In the genomic region with DNA sequence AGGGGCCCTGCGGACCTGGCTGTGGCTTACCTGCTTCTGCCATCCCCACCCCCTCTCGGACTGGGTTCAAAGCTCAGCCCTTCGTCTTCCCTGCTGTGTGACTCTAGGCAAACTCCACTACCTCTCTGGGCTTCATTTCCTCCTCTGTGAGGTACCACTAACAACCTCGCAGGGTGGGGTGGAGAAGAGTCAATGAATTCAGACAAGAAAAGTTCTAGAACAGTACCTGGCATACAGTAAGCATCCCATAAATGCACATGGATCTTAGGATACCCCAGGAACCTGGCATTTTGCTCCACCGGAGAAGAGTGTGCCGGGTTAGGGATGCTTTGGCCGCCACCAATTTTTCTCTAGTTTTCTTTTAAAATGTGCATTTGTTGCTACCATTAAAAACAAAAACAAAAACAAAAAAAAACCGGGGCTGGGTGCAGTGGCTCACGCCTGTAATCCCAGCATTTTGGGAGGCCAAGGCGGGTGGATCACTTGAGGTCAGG, we compare ENCODE assay signal across 20 cellular contexts. TPM values are rescaled to one million over a fixed set of nuclear protein-coding genes. Genes with fewer than 3 reads are reported as not detected.
DNase-seq lines count a peak whose midpoint lies in the region; ATAC-seq, FAIRE-seq and TF ChIP-seq lines count a peak whose summit lies in the region.
"Had no signal": no experiment of that assay in that cellular context is flagged by ENCODE, and none has a peak within 500 bp of the region (broad histone marks: within the 10 kb centered on the region; RNA-seq: fewer than 3 reads in every experiment).

No MANE protein-coding gene starts in this region.

- ATAC-seq in CD4-positive, CD25-positive, alpha-beta regulatory T cell (ENCODE audit: low read depth in 2 of 2) = no peak
- no peak for ATAC-seq in DND-41 (ENCODE audit: insufficient read depth, low read depth)

- no peak for TF ChIP-seq POLR2A in H54 (IDR thresholded peaks at IDR 0.05; ENCODE audit: low read depth, low read length)

- peaks cover 60% of the 10 kb centered on the region for H3K36me3 ChIP-seq in CD4-positive, CD25-positive, alpha-beta regulatory T cell (ENCODE audit: control insufficient read depth, insufficient read depth, low read length)
- H3K36me3 ChIP-seq in DND-41 (ENCODE audit: insufficient read depth, low read length) (peaks cover 75% of the 10 kb centered on the region), rectal smooth muscle tissue (ENCODE audit: control insufficient read depth, insufficient read depth, low read length) (peaks cover 36% of the 10 kb centered on the region)
- H3K36me3 ChIP-seq in effector memory CD4-positive, alpha-beta T cell (ENCODE audit: control insufficient read depth, insufficient read depth, low read length) = peaks cover 63% of the 10 kb centered on the region

- peak overlapping the region; percentile 86 for H3K4me3 ChIP-seq in CD4-positive, CD25-positive, alpha-beta regulatory T cell (ENCODE audit: low read depth, low read length)
- H3K4me3 ChIP-seq in DND-41 (ENCODE audit: low read depth in 1 of 2, low read length in 2 of 2) (no peak overlapping the region), rectal smooth muscle tissue (ENCODE audit: low read length) (no peak overlapping the region)
- H3K4me3 ChIP-seq in effector memory CD4-positive, alpha-beta T cell (ENCODE audit: insufficient read depth, low read depth, low read length, poor library complexity, severe bottlenecking) = no peak overlapping the region
- H3K4me3 ChIP-seq: thyroid gland had no signal

- TF ChIP-seq CTCF in DND-41 (IDR thresholded peaks at IDR 0.05; ENCODE audit: borderline replicate concordance, extremely low read depth, low read length, poor library complexity, severe bottlenecking) = no peak
- TF ChIP-seq CTCF in osteocyte (IDR thresholded peaks at IDR 0.05) = no peak

- H3K9ac ChIP-seq in DND-41 (ENCODE audit: low read depth, low read length) = peak overlapping the region; percentile 99; the same call in 1 of the 2 replicates
- no peak overlapping the region for H3K9ac ChIP-seq in rectal smooth muscle tissue (ENCODE audit: low read length)

- no peak overlapping the region for H3K27ac ChIP-seq in CD4-positive, CD25-positive, alpha-beta regulatory T cell (ENCODE audit: insufficient read depth, low read length, poor library complexity, severe bottlenecking)
- no peak overlapping the region for H3K27ac ChIP-seq in DND-41 (ENCODE audit: low read length)
- H3K27ac ChIP-seq in effector memory CD4-positive, alpha-beta T cell (ENCODE audit: insufficient read depth, low read length, poor library complexity, severe bottlenecking) = peak overlapping the region; percentile 2
- H3K27ac ChIP-seq in rectal smooth muscle tissue (ENCODE audit: low read depth, low read length) = peak overlapping the region; percentile 47

- H3K4me2 ChIP-seq in DND-41 (ENCODE audit: insufficient read depth, low read length) = peak overlapping the region; percentile 14; the same call in 1 of the 2 replicates

- no peak for FAIRE-seq in H54 (lab: Jason Lieb, UNC)
- FAIRE-seq: endometrium, frontal cortex, G401.6 had no signal

- H3K79me2 ChIP-seq in DND-41 (ENCODE audit: insufficient read depth, low read length) = peaks cover 62% of the 10 kb centered on the region

- H3K27me3 ChIP-seq in CD4-positive, CD25-positive, alpha-beta regulatory T cell (ENCODE audit: control insufficient read depth, insufficient read depth, low read length) = no peaks in the 10 kb centered on the region
- H3K27me3 ChIP-seq in DND-41 (ENCODE audit: insufficient read depth, low read length, poor library complexity) (no peaks in the 10 kb centered on the region), rectal smooth muscle tissue (ENCODE audit: control insufficient read depth, insufficient read depth, low read length) (no peaks in the 10 kb centered on the region)
- no peaks in the 10 kb centered on the region for H3K27me3 ChIP-seq in effector memory CD4-positive, alpha-beta T cell (replicated peaks; ENCODE audit: control insufficient read depth, insufficient read depth, low read length, poor library complexity, severe bottlenecking)
- H3K27me3 ChIP-seq: thyroid gland had no signal

- H3K36me3 Mint-ChIP-seq in CD4-positive, CD25-positive, alpha-beta regulatory T cell = peaks cover 32% of the 10 kb centered on the region
- H3K36me3 Mint-ChIP-seq in osteocyte (ENCODE audit: unreplicated experiment) = peaks cover 20% of the 10 kb centered on the region

- H3K27me3 Mint-ChIP-seq in CD4-positive, CD25-positive, alpha-beta regulatory T cell = no peaks in the 10 kb centered on the region
- H3K27me3 Mint-ChIP-seq in osteocyte (ENCODE audit: unreplicated experiment) = no peaks in the 10 kb centered on the region

- H3K4me3 Mint-ChIP-seq in CD4-positive, CD25-positive, alpha-beta regulatory T cell = peak overlapping the region in 3 of 4 donors; percentile 74 to 94 (median 87)
- no peak overlapping the region for H3K4me3 Mint-ChIP-seq in osteocyte (ENCODE audit: unreplicated experiment)

- no peaks in the 10 kb centered on the region for H3K9me3 Mint-ChIP-seq in CD4-positive, CD25-positive, alpha-beta regulatory T cell
- H3K9me3 Mint-ChIP-seq in osteocyte (ENCODE audit: unreplicated experiment) = no peaks in the 10 kb centered on the region
- H3K9me3 Mint-ChIP-seq: T-helper 1 cell treated with Interleukin-12 subunit alpha and Interleukin-12 subunit beta and Interleukin-4 antibody, amounts not matched to agents 30 μg/mL and 1 μg/mL, for 36 hours had no signal

- no peak for DNase-seq in CD4-positive, CD25-positive, alpha-beta regulatory T cell
- no peak for DNase-seq in DND-41
- no peak for DNase-seq in effector memory CD4-positive, alpha-beta T cell
- DNase-seq in amniotic stem cell (lab: John Stamatoyannopoulos, UW) = no peak
- DNase-seq in AML-193 (lab: John Stamatoyannopoulos, UW) = no peak
- DNase-seq in H54 (ENCODE audit: insufficient read length, low spot score) = no peak
- DNase-seq in osteocyte (ENCODE audit: extremely low spot score, unreplicated experiment) = no peak
- DNase-seq: activated effector memory CD4-positive, alpha-beta T cell treated with Interleukin-2 at 50 U/mL for 16 hours; COR-L47; mesendoderm; NCI-H1930; NCI-H748 treated with DMSO at 0.1 percent for 48 hours; occipital lobe; thyroid gland had no signal

- H4K20me1 ChIP-seq in DND-41 (ENCODE audit: insufficient read depth, low read length) = peaks cover 66% of the 10 kb centered on the region

- H2AFZ ChIP-seq in DND-41 (ENCODE audit: low read depth, low read length) = no peak overlapping the region

- H3K9me3 ChIP-seq in CD4-positive, CD25-positive, alpha-beta regulatory T cell (ENCODE audit: control insufficient read depth in 2 of 2, low read length in 2 of 2) = no peaks in the 10 kb centered on the region
- H3K9me3 ChIP-seq in DND-41 (ENCODE audit: insufficient read depth, low read length, severe bottlenecking) = no peaks in the 10 kb centered on the region
- H3K9me3 ChIP-seq in effector memory CD4-positive, alpha-beta T cell (ENCODE audit: control insufficient read depth, low read length) = no peaks in the 10 kb centered on the region
- H3K9me3 ChIP-seq: thyroid gland had no signal

- H3K4me1 Mint-ChIP-seq in CD4-positive, CD25-positive, alpha-beta regulatory T cell = peaks cover 0 to 72% (median 22%) of the 10 kb centered on the region in 4 donors
- H3K4me1 Mint-ChIP-seq in osteocyte (ENCODE audit: unreplicated experiment) = peaks cover 33% of the 10 kb centered on the region

- H3K4me1 ChIP-seq in CD4-positive, CD25-positive, alpha-beta regulatory T cell (ENCODE audit: control insufficient read depth, insufficient read depth, low read length, poor library complexity, severe bottlenecking) = peaks cover 78% of the 10 kb centered on the region
- H3K4me1 ChIP-seq in DND-41 (ENCODE audit: insufficient read depth, low read length) = peaks cover 44% of the 10 kb centered on the region
- peaks cover 42% of the 10 kb centered on the region for H3K4me1 ChIP-seq in effector memory CD4-positive, alpha-beta T cell (ENCODE audit: control insufficient read depth, insufficient read depth, low read length, poor library complexity, severe bottlenecking)
- H3K4me1 ChIP-seq in rectal smooth muscle tissue (ENCODE audit: control insufficient read depth, insufficient read depth, low read length) = peaks cover 20% of the 10 kb centered on the region

- H3K27ac Mint-ChIP-seq in CD4-positive, CD25-positive, alpha-beta regulatory T cell = peak overlapping the region in 1 of 3 donors; percentile 69
- H3K27ac Mint-ChIP-seq in osteocyte (ENCODE audit: unreplicated experiment) = no peak overlapping the region

RNA-seq across cellular contexts. Expression of gene TLE5, which starts 3.4 kb away (rescaled TPM):
- 1,009 TPM for total RNA-seq in CD4-positive, CD25-positive, alpha-beta regulatory T cell
- 100 to 1,000 TPM; 608 to 773 (median 661) TPM for polyA plus RNA-seq in CD4-positive, CD25-positive, alpha-beta regulatory T cell
- total RNA-seq in osteocyte = 359 and 366 TPM in 2 replicates

RNA-seq across cellular contexts. Expression of gene TLE2, which starts 29.8 kb away (rescaled TPM):
- 9.3 TPM for total RNA-seq in CD4-positive, CD25-positive, alpha-beta regulatory T cell
- polyA plus RNA-seq in CD4-positive, CD25-positive, alpha-beta regulatory T cell = 1 to 10 TPM; 3.1 to 4.5 (median 3.9) TPM
- total RNA-seq in osteocyte = 13.2 and 14.9 TPM in 2 replicates
- total RNA-seq: RPMI7951 had no signal

RNA-seq across cellular contexts. Expression of gene GNA11, which starts 35.3 kb away (rescaled TPM):
- total RNA-seq in CD4-positive, CD25-positive, alpha-beta regulatory T cell = 0.81 TPM
- polyA plus RNA-seq in CD4-positive, CD25-positive, alpha-beta regulatory T cell = under 1 TPM in 3 of 4 donors, not detected in 1; 0.21 to 0.44 (median 0.23) TPM
- 65.5 and 69.9 TPM in 2 replicates for total RNA-seq in osteocyte

Comparison
In these comparisons a context has a peak if more than half of its experiments do, and no peak if none do; other contexts are left out.
1. H3K27ac ChIP-seq: peak in effector memory CD4-positive, alpha-beta T cell (single experiment) and rectal smooth muscle tissue (single experiment); none in CD4-positive, CD25-positive, alpha-beta regulatory T cell (single experiment) and DND-41 (single experiment).
2. RNA of gene GNA11, which starts 35.3 kb away (total RNA-seq): 65.5 to 69.9 TPM in osteocyte; 0.81 TPM in CD4-positive, CD25-positive, alpha-beta regulatory T cell (single experiment); every median in the first group is over 10 times any median in the second.